Comparison of ENCODE assay signal across 1 cellular context in the genomic region with DNA sequence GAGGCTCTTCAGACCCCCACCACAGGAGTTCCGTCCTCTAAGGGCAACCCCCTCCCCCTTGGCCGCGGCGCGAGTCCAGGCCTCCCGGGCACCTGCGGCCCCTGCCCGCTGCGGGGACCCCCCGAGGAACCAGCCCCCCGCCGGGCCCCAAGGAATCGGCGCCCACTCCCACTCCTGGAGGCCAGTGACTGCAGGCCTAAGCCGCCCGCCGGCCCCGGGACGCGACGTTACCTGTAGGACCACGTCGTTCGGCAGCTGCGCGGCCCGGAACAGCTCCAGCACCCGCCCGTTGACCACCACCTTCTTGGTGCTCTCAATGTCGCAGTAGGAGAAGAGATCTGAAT.
TF ChIP-seq lines count a peak whose summit lies in the region.

No MANE protein-coding gene starts in this region.

TF ChIP-seq in HepG2, 621 proteins besides CTCF, POLR2A, EP300 and RAD21 (continued from another document):
- TF ChIP-seq, protein P1, sequence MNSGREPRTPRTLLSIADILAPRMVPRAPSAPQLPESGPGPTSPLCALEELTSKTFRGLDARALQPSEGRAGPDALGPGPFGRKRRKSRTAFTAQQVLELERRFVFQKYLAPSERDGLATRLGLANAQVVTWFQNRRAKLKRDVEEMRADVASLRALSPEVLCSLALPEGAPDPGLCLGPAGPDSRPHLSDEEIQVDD (CRISPR knock-in tag; IDR thresholded peaks at IDR 0.05; ENCODE audit: borderline replicate concordance): peak; percentile 81; the same call in 1 of the 2 replicates
- TF ChIP-seq GTF3A (CRISPR knock-in tag; conservative IDR thresholded peaks at IDR 0.05): no peak
- TF ChIP-seq GATAD2A (CRISPR knock-in tag; IDR thresholded peaks at IDR 0.05): no peak
- TF ChIP-seq, protein P2, sequence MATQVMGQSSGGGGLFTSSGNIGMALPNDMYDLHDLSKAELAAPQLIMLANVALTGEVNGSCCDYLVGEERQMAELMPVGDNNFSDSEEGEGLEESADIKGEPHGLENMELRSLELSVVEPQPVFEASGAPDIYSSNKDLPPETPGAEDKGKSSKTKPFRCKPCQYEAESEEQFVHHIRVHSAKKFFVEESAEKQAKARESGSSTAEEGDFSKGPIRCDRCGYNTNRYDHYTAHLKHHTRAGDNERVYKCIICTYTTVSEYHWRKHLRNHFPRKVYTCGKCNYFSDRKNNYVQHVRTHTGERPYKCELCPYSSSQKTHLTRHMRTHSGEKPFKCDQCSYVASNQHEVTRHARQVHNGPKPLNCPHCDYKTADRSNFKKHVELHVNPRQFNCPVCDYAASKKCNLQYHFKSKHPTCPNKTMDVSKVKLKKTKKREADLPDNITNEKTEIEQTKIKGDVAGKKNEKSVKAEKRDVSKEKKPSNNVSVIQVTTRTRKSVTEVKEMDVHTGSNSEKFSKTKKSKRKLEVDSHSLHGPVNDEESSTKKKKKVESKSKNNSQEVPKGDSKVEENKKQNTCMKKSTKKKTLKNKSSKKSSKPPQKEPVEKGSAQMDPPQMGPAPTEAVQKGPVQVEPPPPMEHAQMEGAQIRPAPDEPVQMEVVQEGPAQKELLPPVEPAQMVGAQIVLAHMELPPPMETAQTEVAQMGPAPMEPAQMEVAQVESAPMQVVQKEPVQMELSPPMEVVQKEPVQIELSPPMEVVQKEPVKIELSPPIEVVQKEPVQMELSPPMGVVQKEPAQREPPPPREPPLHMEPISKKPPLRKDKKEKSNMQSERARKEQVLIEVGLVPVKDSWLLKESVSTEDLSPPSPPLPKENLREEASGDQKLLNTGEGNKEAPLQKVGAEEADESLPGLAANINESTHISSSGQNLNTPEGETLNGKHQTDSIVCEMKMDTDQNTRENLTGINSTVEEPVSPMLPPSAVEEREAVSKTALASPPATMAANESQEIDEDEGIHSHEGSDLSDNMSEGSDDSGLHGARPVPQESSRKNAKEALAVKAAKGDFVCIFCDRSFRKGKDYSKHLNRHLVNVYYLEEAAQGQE (IDR thresholded peaks at IDR 0.05; ENCODE audit: borderline replicate concordance in 1 of 2, low read depth in 1 of 2, low read length in 2 of 2): no peak
- TF ChIP-seq, protein P3, sequence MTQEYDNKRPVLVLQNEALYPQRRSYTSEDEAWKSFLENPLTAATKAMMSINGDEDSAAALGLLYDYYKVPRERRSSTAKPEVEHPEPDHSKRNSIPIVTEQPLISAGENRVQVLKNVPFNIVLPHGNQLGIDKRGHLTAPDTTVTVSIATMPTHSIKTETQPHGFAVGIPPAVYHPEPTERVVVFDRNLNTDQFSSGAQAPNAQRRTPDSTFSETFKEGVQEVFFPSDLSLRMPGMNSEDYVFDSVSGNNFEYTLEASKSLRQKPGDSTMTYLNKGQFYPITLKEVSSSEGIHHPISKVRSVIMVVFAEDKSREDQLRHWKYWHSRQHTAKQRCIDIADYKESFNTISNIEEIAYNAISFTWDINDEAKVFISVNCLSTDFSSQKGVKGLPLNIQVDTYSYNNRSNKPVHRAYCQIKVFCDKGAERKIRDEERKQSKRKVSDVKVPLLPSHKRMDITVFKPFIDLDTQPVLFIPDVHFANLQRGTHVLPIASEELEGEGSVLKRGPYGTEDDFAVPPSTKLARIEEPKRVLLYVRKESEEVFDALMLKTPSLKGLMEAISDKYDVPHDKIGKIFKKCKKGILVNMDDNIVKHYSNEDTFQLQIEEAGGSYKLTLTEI (CRISPR knock-in tag; conservative IDR thresholded peaks at IDR 0.05): no peak
- TF ChIP-seq, protein P4, sequence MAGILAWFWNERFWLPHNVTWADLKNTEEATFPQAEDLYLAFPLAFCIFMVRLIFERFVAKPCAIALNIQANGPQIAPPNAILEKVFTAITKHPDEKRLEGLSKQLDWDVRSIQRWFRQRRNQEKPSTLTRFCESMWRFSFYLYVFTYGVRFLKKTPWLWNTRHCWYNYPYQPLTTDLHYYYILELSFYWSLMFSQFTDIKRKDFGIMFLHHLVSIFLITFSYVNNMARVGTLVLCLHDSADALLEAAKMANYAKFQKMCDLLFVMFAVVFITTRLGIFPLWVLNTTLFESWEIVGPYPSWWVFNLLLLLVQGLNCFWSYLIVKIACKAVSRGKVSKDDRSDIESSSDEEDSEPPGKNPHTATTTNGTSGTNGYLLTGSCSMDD (CRISPR knock-in tag; IDR thresholded peaks at IDR 0.05): no peak
- TF ChIP-seq ELF1 (CRISPR knock-in tag; IDR thresholded peaks at IDR 0.05): no peak
- no peak; the same call in 1 of the 2 replicates for TF ChIP-seq TAF1 (CRISPR knock-in tag; IDR thresholded peaks at IDR 0.05)
- peak; percentile 27; the same call in 1 of the 2 replicates for TF ChIP-seq MAFG (CRISPR knock-in tag; IDR thresholded peaks at IDR 0.05)
- TF ChIP-seq ZNF570 (CRISPR knock-in tag; IDR thresholded peaks at IDR 0.05; ENCODE audit: borderline replicate concordance): no peak
- no peak for TF ChIP-seq SRSF9 (IDR thresholded peaks at IDR 0.05; ENCODE audit: borderline replicate concordance, insufficient read depth, low read depth, low read length, poor library complexity, severe bottlenecking)
- TF ChIP-seq, protein P5, sequence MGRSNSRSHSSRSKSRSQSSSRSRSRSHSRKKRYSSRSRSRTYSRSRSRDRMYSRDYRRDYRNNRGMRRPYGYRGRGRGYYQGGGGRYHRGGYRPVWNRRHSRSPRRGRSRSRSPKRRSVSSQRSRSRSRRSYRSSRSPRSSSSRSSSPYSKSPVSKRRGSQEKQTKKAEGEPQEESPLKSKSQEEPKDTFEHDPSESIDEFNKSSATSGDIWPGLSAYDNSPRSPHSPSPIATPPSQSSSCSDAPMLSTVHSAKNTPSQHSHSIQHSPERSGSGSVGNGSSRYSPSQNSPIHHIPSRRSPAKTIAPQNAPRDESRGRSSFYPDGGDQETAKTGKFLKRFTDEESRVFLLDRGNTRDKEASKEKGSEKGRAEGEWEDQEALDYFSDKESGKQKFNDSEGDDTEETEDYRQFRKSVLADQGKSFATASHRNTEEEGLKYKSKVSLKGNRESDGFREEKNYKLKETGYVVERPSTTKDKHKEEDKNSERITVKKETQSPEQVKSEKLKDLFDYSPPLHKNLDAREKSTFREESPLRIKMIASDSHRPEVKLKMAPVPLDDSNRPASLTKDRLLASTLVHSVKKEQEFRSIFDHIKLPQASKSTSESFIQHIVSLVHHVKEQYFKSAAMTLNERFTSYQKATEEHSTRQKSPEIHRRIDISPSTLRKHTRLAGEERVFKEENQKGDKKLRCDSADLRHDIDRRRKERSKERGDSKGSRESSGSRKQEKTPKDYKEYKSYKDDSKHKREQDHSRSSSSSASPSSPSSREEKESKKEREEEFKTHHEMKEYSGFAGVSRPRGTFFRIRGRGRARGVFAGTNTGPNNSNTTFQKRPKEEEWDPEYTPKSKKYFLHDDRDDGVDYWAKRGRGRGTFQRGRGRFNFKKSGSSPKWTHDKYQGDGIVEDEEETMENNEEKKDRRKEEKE (IDR thresholded peaks at IDR 0.05): no peak
- TF ChIP-seq, protein P6, sequence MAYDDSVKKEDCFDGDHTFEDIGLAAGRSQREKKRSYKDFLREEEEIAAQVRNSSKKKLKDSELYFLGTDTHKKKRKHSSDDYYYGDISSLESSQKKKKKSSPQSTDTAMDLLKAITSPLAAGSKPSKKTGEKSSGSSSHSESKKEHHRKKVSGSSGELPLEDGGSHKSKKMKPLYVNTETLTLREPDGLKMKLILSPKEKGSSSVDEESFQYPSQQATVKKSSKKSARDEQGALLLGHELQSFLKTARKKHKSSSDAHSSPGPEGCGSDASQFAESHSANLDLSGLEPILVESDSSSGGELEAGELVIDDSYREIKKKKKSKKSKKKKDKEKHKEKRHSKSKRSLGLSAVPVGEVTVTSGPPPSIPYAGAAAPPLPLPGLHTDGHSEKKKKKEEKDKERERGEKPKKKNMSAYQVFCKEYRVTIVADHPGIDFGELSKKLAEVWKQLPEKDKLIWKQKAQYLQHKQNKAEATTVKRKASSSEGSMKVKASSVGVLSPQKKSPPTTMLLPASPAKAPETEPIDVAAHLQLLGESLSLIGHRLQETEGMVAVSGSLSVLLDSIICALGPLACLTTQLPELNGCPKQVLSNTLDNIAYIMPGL (CRISPR knock-in tag; IDR thresholded peaks at IDR 0.05; ENCODE audit: borderline replicate concordance in 1 of 2, low read depth in 1 of 2): no peak
- TF ChIP-seq FOXC1 (CRISPR knock-in tag; IDR thresholded peaks at IDR 0.05; ENCODE audit: borderline replicate concordance): peak; percentile 24; the same call in 1 of the 2 replicates
